10 cellular contexts compared by ENCODE assay signal in the genomic region with DNA sequence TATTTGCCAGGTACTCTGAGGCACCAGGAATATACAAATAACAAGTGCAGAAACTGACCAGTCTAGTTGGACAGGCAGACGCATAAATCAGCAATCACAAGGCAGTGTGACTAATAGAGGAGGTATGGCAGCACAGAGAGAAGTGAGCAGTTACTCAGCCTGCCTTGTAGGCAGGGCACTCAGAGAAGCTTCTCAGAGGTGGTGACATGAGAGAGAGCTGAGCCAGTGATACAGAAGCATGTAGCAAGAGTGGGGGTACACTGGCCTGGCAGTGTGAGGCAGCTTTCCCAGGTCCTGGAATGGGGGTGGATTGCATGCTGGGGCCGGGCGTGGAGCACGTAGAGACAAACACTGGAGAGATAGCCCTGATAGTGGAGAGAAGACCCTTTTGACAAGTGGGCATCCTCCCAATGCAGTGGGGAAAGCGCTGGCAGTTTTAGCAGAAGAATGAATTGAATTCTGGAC. TPM values are rescaled to one million over a fixed set of nuclear protein-coding genes. Genes with fewer than 3 reads are reported as not detected.
DNase-seq lines count a peak whose midpoint lies in the region; ATAC-seq and TF ChIP-seq lines count a peak whose summit lies in the region.
"Had no signal": no experiment of that assay in that cellular context is flagged by ENCODE, and none has a peak within 500 bp of the region (broad histone marks: within the 10 kb centered on the region; RNA-seq: fewer than 3 reads in every experiment).

No MANE protein-coding gene starts in this region.

- DNase-seq in Calu3 (peak; percentile 86), SJSA1 (ENCODE audit: low read depth in 1 of 2, low spot score in 2 of 2) (peak; percentile 84 to 87), fibroblast of the aortic adventitia (ENCODE audit: low read depth) (peak; percentile 96), neural progenitor cell (ENCODE audit: low spot score) (no peak)
- no peak for DNase-seq in activated T-cell treated with anti-CD3 and anti-CD28 coated beads, Interleukin-2, amount 50 U/mL, for 4 hours
- DNase-seq in activated CD8-positive, alpha-beta T cell treated with anti-CD3 and anti-CD28 coated beads for 36 hours = no peak
- DNase-seq: NCI-H526 had no signal

- H3K4me3 ChIP-seq in SJSA1 (no peak overlapping the region), fibroblast of the aortic adventitia (ENCODE audit: low read depth, low read length) (no peak overlapping the region), rectal smooth muscle tissue (ENCODE audit: low read length) (peak overlapping the region; percentile 1), neural progenitor cell (no peak overlapping the region)

- H3K4me2 ChIP-seq in neural progenitor cell = no peak overlapping the region

- H3K9ac ChIP-seq in rectal smooth muscle tissue (ENCODE audit: low read length) (no peak overlapping the region), neural progenitor cell (no peak overlapping the region)

- peaks cover 61% of the 10 kb centered on the region for H3K4me1 ChIP-seq in SJSA1 (replicated peaks)
- peaks cover 53% of the 10 kb centered on the region for H3K4me1 ChIP-seq in rectal smooth muscle tissue (ENCODE audit: control insufficient read depth, insufficient read depth, low read length)
- peaks cover 10% of the 10 kb centered on the region for H3K4me1 ChIP-seq in neural progenitor cell

- TF ChIP-seq CTCF in Calu3 (IDR thresholded peaks at IDR 0.05; ENCODE audit: unreplicated experiment) = no peak
- no peak for TF ChIP-seq CTCF in fibroblast of the aortic adventitia (IDR thresholded peaks at IDR 0.05; ENCODE audit: insufficient read depth, low read length)
- no peak for TF ChIP-seq CTCF in activated CD8-positive, alpha-beta T cell treated with anti-CD3 and anti-CD28 coated beads for 36 hours (IDR thresholded peaks at IDR 0.05)
- TF ChIP-seq CTCF in neural progenitor cell (IDR thresholded peaks at IDR 0.05) = no peak

- POLR2A ChIA-PET in activated CD8-positive, alpha-beta T cell treated with anti-CD3 and anti-CD28 coated beads for 36 hours (lab: Charles Lee) = no interaction called here

- H3F3A ChIP-seq in neural progenitor cell (ENCODE audit: low read depth) = peaks cover 3% of the 10 kb centered on the region

- no peaks in the 10 kb centered on the region for H3K27me3 Mint-ChIP-seq in Calu3 (ENCODE audit: unreplicated experiment)
- peaks cover 2% of the 10 kb centered on the region for H3K27me3 Mint-ChIP-seq in activated T-cell treated with anti-CD3 and anti-CD28 coated beads, Interleukin-2, amount 50 U/mL, for 4 hours (ENCODE audit: low read depth)
- H3K27me3 Mint-ChIP-seq in activated CD8-positive, alpha-beta T cell treated with anti-CD3 and anti-CD28 coated beads for 36 hours = peaks cover 6% of the 10 kb centered on the region
- H3K27me3 Mint-ChIP-seq in neural progenitor cell (ENCODE audit: insufficient read depth, low read depth) = peaks cover 12% of the 10 kb centered on the region

- BruUV-seq in Calu3 (replicated peaks; lab: Mats Ljungman, UMichigan) = no TSS peak

- H3K36me3 Mint-ChIP-seq in Calu3 (ENCODE audit: insufficient read depth, unreplicated experiment) (peaks cover 43% of the 10 kb centered on the region), neural progenitor cell (no peaks in the 10 kb centered on the region)
- no peaks in the 10 kb centered on the region for H3K36me3 Mint-ChIP-seq in activated T-cell treated with anti-CD3 and anti-CD28 coated beads, Interleukin-2, amount 50 U/mL, for 4 hours (ENCODE audit: insufficient read depth)
- H3K36me3 Mint-ChIP-seq in activated CD8-positive, alpha-beta T cell treated with anti-CD3 and anti-CD28 coated beads for 36 hours (ENCODE audit: low read depth) = no peaks in the 10 kb centered on the region

- no peaks in the 10 kb centered on the region for H3K79me2 ChIP-seq in neural progenitor cell (ENCODE audit: low read depth)

- no peaks in the 10 kb centered on the region for H3K27me3 ChIP-seq in SJSA1 (replicated peaks)
- H3K27me3 ChIP-seq in rectal smooth muscle tissue (ENCODE audit: control insufficient read depth, insufficient read depth, low read length) = no peaks in the 10 kb centered on the region
- no peaks in the 10 kb centered on the region for H3K27me3 ChIP-seq in neural progenitor cell

- H3K27ac Mint-ChIP-seq in Calu3 (ENCODE audit: unreplicated experiment) (peak overlapping the region; percentile 96), neural progenitor cell (no peak overlapping the region)
- no peak overlapping the region for H3K27ac Mint-ChIP-seq in activated CD8-positive, alpha-beta T cell treated with anti-CD3 and anti-CD28 coated beads for 36 hours
- H3K27ac Mint-ChIP-seq: stimulated activated naive CD8-positive, alpha-beta T cell treated with anti-CD3 and anti-CD28 coated beads, Interleukin-15, Interleukin-2, amounts not matched to agents 100 ng/mL and 50 ng/mL, for 24 hours had no signal

- H3K36me3 ChIP-seq in SJSA1 (peaks cover 24% of the 10 kb centered on the region), rectal smooth muscle tissue (ENCODE audit: control insufficient read depth, insufficient read depth, low read length) (peaks cover 7% of the 10 kb centered on the region), neural progenitor cell (no peaks in the 10 kb centered on the region)

- no peak overlapping the region for H2AFZ ChIP-seq in neural progenitor cell (replicated peaks)

- no peak for ATAC-seq in activated T-cell treated with anti-CD3 and anti-CD28 coated beads, Interleukin-2, amount 50 U/mL, for 4 hours
- ATAC-seq in GM18519 (IDR thresholded peaks at IDR 0.05; ENCODE audit: low FRiP score, unreplicated experiment) = no peak
- no peak for ATAC-seq in activated CD8-positive, alpha-beta T cell treated with anti-CD3 and anti-CD28 coated beads for 36 hours

- H3K27ac ChIP-seq in SJSA1 = peak overlapping the region; percentile 77
- peak overlapping the region; percentile 82 for H3K27ac ChIP-seq in rectal smooth muscle tissue (ENCODE audit: low read depth, low read length)
- no peak overlapping the region for H3K27ac ChIP-seq in neural progenitor cell

- H3K4me1 Mint-ChIP-seq in Calu3 (ENCODE audit: low read depth, unreplicated experiment) (peaks cover 87% of the 10 kb centered on the region), neural progenitor cell (peaks cover 28% of the 10 kb centered on the region)
- no peaks in the 10 kb centered on the region for H3K4me1 Mint-ChIP-seq in activated T-cell treated with anti-CD3 and anti-CD28 coated beads, Interleukin-2, amount 50 U/mL, for 4 hours (ENCODE audit: low read depth)
- H3K4me1 Mint-ChIP-seq in activated CD8-positive, alpha-beta T cell treated with anti-CD3 and anti-CD28 coated beads for 36 hours (ENCODE audit: low read depth) = peaks cover 3% of the 10 kb centered on the region

- CTCF ChIA-PET in Calu3 (lab: Charles Lee) = interaction anchor here (0.5 to 6.3 kb wide), 8 partner anchors 13 to 867 kb away, joined by 3 to 65 read pairs (median 11); no protein-coding TSS in a partner anchor
- CTCF ChIA-PET in activated CD8-positive, alpha-beta T cell treated with anti-CD3 and anti-CD28 coated beads for 36 hours (lab: Charles Lee) = interaction anchor here (0.9 to 8.0 kb wide), 4 partner anchors 14 to 52 kb away, joined by 3 to 28 read pairs (median 4); no protein-coding TSS in a partner anchor

- H4K20me1 ChIP-seq in neural progenitor cell (ENCODE audit: low read depth) = no peaks in the 10 kb centered on the region

- H3K9me3 ChIP-seq in SJSA1 (replicated peaks) (no peaks in the 10 kb centered on the region), neural progenitor cell (ENCODE audit: low read depth) (no peaks in the 10 kb centered on the region)

- intact Hi-C loops in Calu3 (cut with micrococcal nuclease; ENCODE audit: unreplicated experiment) = no loop called here
- intact Hi-C loops in activated CD8-positive, alpha-beta T cell treated with anti-CD3 and anti-CD28 coated beads for 36 hours (cut with micrococcal nuclease) = no loop called here

- H3K9me3 Mint-ChIP-seq in Calu3 (ENCODE audit: low read depth, unreplicated experiment) (no peaks in the 10 kb centered on the region), neural progenitor cell (no peaks in the 10 kb centered on the region)
- no peaks in the 10 kb centered on the region for H3K9me3 Mint-ChIP-seq in activated T-cell treated with anti-CD3 and anti-CD28 coated beads, Interleukin-2, amount 50 U/mL, for 4 hours
- no peaks in the 10 kb centered on the region for H3K9me3 Mint-ChIP-seq in activated CD8-positive, alpha-beta T cell treated with anti-CD3 and anti-CD28 coated beads for 36 hours
- H3K9me3 Mint-ChIP-seq: stimulated activated naive CD8-positive, alpha-beta T cell treated with anti-CD3 and anti-CD28 coated beads, Interleukin-15, Interleukin-2, amounts not matched to agents 100 ng/mL and 50 ng/mL, for 24 hours had no signal

- H3K4me3 Mint-ChIP-seq in Calu3 (ENCODE audit: low read depth, unreplicated experiment) = peak overlapping the region; percentile 51
- H3K4me3 Mint-ChIP-seq in activated T-cell treated with anti-CD3 and anti-CD28 coated beads, Interleukin-2, amount 50 U/mL, for 4 hours = no peak overlapping the region
- H3K4me3 Mint-ChIP-seq in activated CD8-positive, alpha-beta T cell treated with anti-CD3 and anti-CD28 coated beads for 36 hours = no peak overlapping the region
- H3K4me3 Mint-ChIP-seq in neural progenitor cell = no peak overlapping the region
- H3K4me3 Mint-ChIP-seq: stimulated activated naive CD8-positive, alpha-beta T cell treated with anti-CD3 and anti-CD28 coated beads, Interleukin-15, Interleukin-2, amounts not matched to agents 100 ng/mL and 50 ng/mL, for 24 hours had no signal

RNA-seq across cellular contexts. Expression of a gene that starts 7.8 kb away (rescaled TPM):
- total RNA-seq in Calu3 (2022) = 31.1 and 36.7 TPM in 2 replicates
- total RNA-seq in SJSA1 (2014; rRNA removed; shearing (Covaris generic)) = 36.7 and 75.0 TPM in 2 replicates
- total RNA-seq in fibroblast of the aortic adventitia (ENCODE audit: low replicate concordance) = 68.6 and 164 TPM in 2 replicates
- 1 to 10 TPM; 1.4 to 4.1 (median 3.4) TPM for total RNA-seq in activated T-cell treated with anti-CD3 and anti-CD28 coated beads, Interleukin-2, amount 50 U/mL, for 4 hours
- 1 to 10 TPM; 6.2 to 7.9 TPM for total RNA-seq in activated CD8-positive, alpha-beta T cell treated with anti-CD3 and anti-CD28 coated beads for 36 hours
- 1.9 and 11.8 TPM in 2 replicates for total RNA-seq in neural progenitor cell (ENCODE audit: low replicate concordance)

RNA-seq across cellular contexts. Expression of a gene that starts 39.7 kb away (rescaled TPM):
- total RNA-seq in Calu3 (2022) (not detected in 2 replicates), fibroblast of the aortic adventitia (ENCODE audit: low replicate concordance) (0.27 TPM in 1 of 2 replicates, not detected in the other), neural progenitor cell (ENCODE audit: low replicate concordance) (0.43 and 1.3 TPM in 2 replicates)
- total RNA-seq in SJSA1 (2014; rRNA removed; shearing (Covaris generic)) = not detected in 2 replicates
- not detected for total RNA-seq in activated T-cell treated with anti-CD3 and anti-CD28 coated beads, Interleukin-2, amount 50 U/mL, for 4 hours
- not detected for total RNA-seq in activated CD8-positive, alpha-beta T cell treated with anti-CD3 and anti-CD28 coated beads for 36 hours

RNA-seq across cellular contexts. Expression of a gene that starts 45.7 kb away (rescaled TPM):
- total RNA-seq in Calu3 (2022) = 69.9 and 73.5 TPM in 2 replicates
- 1,173 and 1,377 TPM in 2 replicates for total RNA-seq in SJSA1 (2014; rRNA removed; shearing (Covaris generic))
- 86.9 and 120 TPM in 2 replicates for total RNA-seq in fibroblast of the aortic adventitia (ENCODE audit: low replicate concordance)
- total RNA-seq in activated T-cell treated with anti-CD3 and anti-CD28 coated beads, Interleukin-2, amount 50 U/mL, for 4 hours = 10 to 100 TPM; 51.5 to 54.3 (median 52.4) TPM
- total RNA-seq in activated CD8-positive, alpha-beta T cell treated with anti-CD3 and anti-CD28 coated beads for 36 hours = 10 to 100 TPM; 55.3 to 56.2 TPM
- total RNA-seq in neural progenitor cell (ENCODE audit: low replicate concordance) = 2.5 and 4.1 TPM in 2 replicates

Comparison
In these comparisons a context has a peak if more than half of its experiments do, and no peak if none do; other contexts are left out.
1. DNase-seq: peak in Calu3 (single experiment), SJSA1 (2 of 2) and fibroblast of the aortic adventitia (single experiment); none in activated T-cell treated with anti-CD3 and anti-CD28 coated beads, Interleukin-2, amount 50 U/mL, for 4 hours (single experiment), activated CD8-positive, alpha-beta T cell treated with anti-CD3 and anti-CD28 coated beads for 36 hours (single experiment) and neural progenitor cell (single experiment).